1 cellular context compared by ENCODE assay signal in genomic region chr15:57376695-57377477, GRCh38.
TF ChIP-seq lines count a peak whose summit lies in the region.

No MANE protein-coding gene starts in this region.

TF ChIP-seq in HepG2, 621 proteins besides CTCF, POLR2A, EP300 and RAD21 (continued from another document and continues in another):
- TF ChIP-seq ZBTB34 (CRISPR knock-in tag; IDR thresholded peaks at IDR 0.05), result 0 out of 2 replicates have a peak, but pooled peaks have one; percentile 35
- no peak for TF ChIP-seq YEATS2 (CRISPR knock-in tag; IDR thresholded peaks at IDR 0.05; ENCODE audit: borderline replicate concordance)
- TF ChIP-seq KAT8 (CRISPR knock-in tag; IDR thresholded peaks at IDR 0.05), result peak; percentile 31; the same call in 1 of the 2 replicates
- no peak for TF ChIP-seq RNF219 (CRISPR knock-in tag; IDR thresholded peaks at IDR 0.05)
- 0 out of 2 replicates have a peak, but pooled peaks have one; percentile 24 for TF ChIP-seq ZNF276 (CRISPR knock-in tag; IDR thresholded peaks at IDR 0.05; ENCODE audit: low read depth)
- no peak; the same call in 1 of the 2 replicates for TF ChIP-seq ZNF772 (CRISPR knock-in tag; IDR thresholded peaks at IDR 0.05)
- peak; percentile 80; the same call in 1 of the 2 replicates for TF ChIP-seq MEIS1 (CRISPR knock-in tag; IDR thresholded peaks at IDR 0.05; ENCODE audit: borderline replicate concordance)
- TF ChIP-seq SKIL (CRISPR knock-in tag; IDR thresholded peaks at IDR 0.05; ENCODE audit: borderline replicate concordance), result no peak
- no peak; the same call in none of the 2 replicates for TF ChIP-seq ZNF777 (CRISPR knock-in tag; IDR thresholded peaks at IDR 0.05)
- no peak for TF ChIP-seq ZNF552 (CRISPR knock-in tag; IDR thresholded peaks at IDR 0.05; ENCODE audit: borderline replicate concordance)
- 0 out of 2 replicates have a peak, but pooled peaks have one; percentile 20 for TF ChIP-seq MAX (IDR thresholded peaks at IDR 0.05)
- TF ChIP-seq NFIC (IDR thresholded peaks at IDR 0.05; ENCODE audit: low read length), result no peak
- TF ChIP-seq ZNF607 (CRISPR knock-in tag; IDR thresholded peaks at IDR 0.05; ENCODE audit: borderline replicate concordance), result no peak
- 0 out of 2 replicates have a peak, but pooled peaks have one; percentile 17 for TF ChIP-seq SIN3A (IDR thresholded peaks at IDR 0.05; ENCODE audit: borderline replicate concordance, low read depth, low read length)
- TF ChIP-seq ZNF274 (CRISPR knock-in tag; IDR thresholded peaks at IDR 0.05), result no peak
- TF ChIP-seq MYNN (CRISPR knock-in tag; IDR thresholded peaks at IDR 0.05; ENCODE audit: low read depth), result no peak
- TF ChIP-seq PRPF4 (IDR thresholded peaks at IDR 0.05; ENCODE audit: low read depth, low read length, poor library complexity, severe bottlenecking), result no peak
- TF ChIP-seq CSRNP1 (CRISPR knock-in tag; IDR thresholded peaks at IDR 0.05), result 0 out of 2 replicates have a peak, but pooled peaks have one; percentile 53
- no peak for TF ChIP-seq GZF1 (CRISPR knock-in tag; IDR thresholded peaks at IDR 0.05)
- TF ChIP-seq CEBPG (CRISPR knock-in tag; IDR thresholded peaks at IDR 0.05), result peak; percentile 80
- no peak for TF ChIP-seq SALL2 (CRISPR knock-in tag; IDR thresholded peaks at IDR 0.05)
- no peak for TF ChIP-seq ZNF503 (CRISPR knock-in tag; IDR thresholded peaks at IDR 0.05)
- no peak for TF ChIP-seq PLRG1 (conservative IDR thresholded peaks at IDR 0.05)
- no peak for TF ChIP-seq HNRNPUL1 (IDR thresholded peaks at IDR 0.05; ENCODE audit: low read depth, low read length)
- no peak for TF ChIP-seq NBN (conservative IDR thresholded peaks at IDR 0.05)
- TF ChIP-seq TGIF2 (CRISPR knock-in tag; IDR thresholded peaks at IDR 0.05), result no peak
- no peak for TF ChIP-seq ZNF33B (CRISPR knock-in tag; IDR thresholded peaks at IDR 0.05)
- no peak for TF ChIP-seq ZNF138 (CRISPR knock-in tag; IDR thresholded peaks at IDR 0.05; ENCODE audit: low read depth)
- TF ChIP-seq NR2F2 (IDR thresholded peaks at IDR 0.05; ENCODE audit: borderline replicate concordance, low read depth), result peak; percentile 48; the same call in 1 of the 2 replicates
- TF ChIP-seq SAP130 (CRISPR knock-in tag; IDR thresholded peaks at IDR 0.05; ENCODE audit: low read depth), result peak; percentile 53
- no peak for TF ChIP-seq NFRKB (IDR thresholded peaks at IDR 0.05)
- no peak for TF ChIP-seq GATA4 (IDR thresholded peaks at IDR 0.05; ENCODE audit: borderline replicate concordance, low read depth)
- no peak for TF ChIP-seq SUZ12 (IDR thresholded peaks at IDR 0.05; ENCODE audit: low read depth, low read length)
- peak; percentile 27 for TF ChIP-seq MYPOP (CRISPR knock-in tag; IDR thresholded peaks at IDR 0.05)
- TF ChIP-seq PRMT3 (CRISPR knock-in tag; IDR thresholded peaks at IDR 0.05; ENCODE audit: borderline replicate concordance, low read depth), result no peak
- no peak for TF ChIP-seq KLF13 (CRISPR knock-in tag; IDR thresholded peaks at IDR 0.05)
- no peak for TF ChIP-seq SMARCE1 (IDR thresholded peaks at IDR 0.05; ENCODE audit: borderline replicate concordance)
- TF ChIP-seq HOXD1 (CRISPR knock-in tag; IDR thresholded peaks at IDR 0.05), result peak; percentile 45; the same call in 1 of the 2 replicates
- TF ChIP-seq ZFP36 (IDR thresholded peaks at IDR 0.05; ENCODE audit: borderline replicate concordance, low read depth, low read length, partially characterized antibody), result no peak
- no peak for TF ChIP-seq ZNF513 (CRISPR knock-in tag; conservative IDR thresholded peaks at IDR 0.05)
- no peak for TF ChIP-seq PTBP1 (IDR thresholded peaks at IDR 0.05; ENCODE audit: low read depth, low read length, poor library complexity, severe bottlenecking)
- no peak for TF ChIP-seq HNRNPK (IDR thresholded peaks at IDR 0.05; ENCODE audit: low read depth, low read length, poor library complexity, severe bottlenecking)
- no peak; the same call in 1 of the 2 replicates for TF ChIP-seq PITX1 (CRISPR knock-in tag; IDR thresholded peaks at IDR 0.05)
- no peak for TF ChIP-seq ZNF460 (CRISPR knock-in tag; IDR thresholded peaks at IDR 0.05; ENCODE audit: borderline replicate concordance)
- TF ChIP-seq SMARCC2 (IDR thresholded peaks at IDR 0.05), result no peak
- TF ChIP-seq SOX5 (CRISPR knock-in tag; IDR thresholded peaks at IDR 0.05; ENCODE audit: borderline replicate concordance), result no peak
- TF ChIP-seq ZNF660 (CRISPR knock-in tag; IDR thresholded peaks at IDR 0.05; ENCODE audit: borderline replicate concordance, low read depth), result no peak
- TF ChIP-seq ZNF773 (CRISPR knock-in tag; IDR thresholded peaks at IDR 0.05; ENCODE audit: borderline replicate concordance), result 0 out of 2 replicates have a peak, but pooled peaks have one; percentile 11
- no peak; the same call in 1 of the 2 replicates for TF ChIP-seq IRF2 (CRISPR knock-in tag; IDR thresholded peaks at IDR 0.05)
- no peak for TF ChIP-seq ARNTL (CRISPR knock-in tag; IDR thresholded peaks at IDR 0.05)
- TF ChIP-seq THYN1 (CRISPR knock-in tag; IDR thresholded peaks at IDR 0.05; ENCODE audit: borderline replicate concordance, low read depth), result no peak
